ENCODE assay signal across 12 cellular contexts in the genomic region with DNA sequence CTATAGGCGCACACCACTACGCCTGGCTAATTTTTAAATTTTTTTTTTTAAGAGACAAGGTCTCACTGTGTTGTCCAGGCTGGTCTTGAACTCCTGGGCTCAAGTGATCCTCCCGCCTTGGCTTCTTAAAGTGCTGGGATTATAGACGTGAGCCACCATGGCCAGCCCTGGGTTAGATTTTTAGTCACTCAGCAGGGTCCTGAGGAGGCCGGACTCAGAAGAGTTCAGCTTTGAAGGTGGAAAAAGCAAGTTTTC. TPM values are rescaled to one million over a fixed set of nuclear protein-coding genes. Genes with fewer than 3 reads are reported as not detected.
DNase-seq lines count a peak whose midpoint lies in the region; ATAC-seq and TF ChIP-seq lines count a peak whose summit lies in the region.
"Had no signal": no experiment of that assay in that cellular context is flagged by ENCODE, and none has a peak within 500 bp of the region (broad histone marks: within the 10 kb centered on the region; RNA-seq: fewer than 3 reads in every experiment).

No MANE protein-coding gene starts in this region.

- peak overlapping the region; percentile 74 for H3K4me3 ChIP-seq in CD4-positive, CD25-positive, alpha-beta regulatory T cell (ENCODE audit: low read depth, low read length)
- H3K4me3 ChIP-seq in neutrophil (ENCODE audit: low read depth in 1 of 2, low read length in 1 of 2) (peak overlapping the region; percentile 58), thyroid gland (replicated peaks in 1 of 3) (no peak overlapping the region)

- no peak for TF ChIP-seq POLR2A in thyroid gland (IDR thresholded peaks at IDR 0.05)

- H3K9me3 ChIP-seq in CD4-positive, CD25-positive, alpha-beta regulatory T cell (ENCODE audit: control insufficient read depth in 2 of 2, low read length in 2 of 2), result no peaks in the 10 kb centered on the region
- no peaks in the 10 kb centered on the region for H3K9me3 ChIP-seq in neutrophil
- H3K9me3 ChIP-seq in thyroid gland, result no peaks in the 10 kb centered on the region
- H3K9me3 ChIP-seq: Caco-2 had no signal

- H3K27me3 Mint-ChIP-seq in CD4-positive, CD25-positive, alpha-beta regulatory T cell, result no peaks in the 10 kb centered on the region

- no peaks in the 10 kb centered on the region for H3K36me3 ChIP-seq in CD4-positive, CD25-positive, alpha-beta regulatory T cell (ENCODE audit: control insufficient read depth, insufficient read depth, low read length)
- H3K36me3 ChIP-seq in neutrophil, result no peaks in the 10 kb centered on the region
- no peaks in the 10 kb centered on the region for H3K36me3 ChIP-seq in thyroid gland

- peak overlapping the region; percentile 83 to 93 (median 87) for H3K4me3 Mint-ChIP-seq in CD4-positive, CD25-positive, alpha-beta regulatory T cell
- H3K4me3 Mint-ChIP-seq: nephron had no signal

- no peak for ATAC-seq in CD4-positive, CD25-positive, alpha-beta regulatory T cell (ENCODE audit: low read depth in 2 of 2)
- ATAC-seq in GM21423 (IDR thresholded peaks at IDR 0.05; ENCODE audit: unreplicated experiment) (peak; percentile 7), HG02840 (IDR thresholded peaks at IDR 0.05; ENCODE audit: low FRiP score, unreplicated experiment) (no peak)
- ATAC-seq: PC-3 had no signal

- H3K4me1 Mint-ChIP-seq in CD4-positive, CD25-positive, alpha-beta regulatory T cell, result peaks cover 20 to 73% (median 60%) of the 10 kb centered on the region in 4 donors

- TF ChIP-seq CTCF in neutrophil (IDR thresholded peaks at IDR 0.05) (no peak), thyroid gland (IDR thresholded peaks at IDR 0.05) (no peak)

- H3K9me3 Mint-ChIP-seq in CD4-positive, CD25-positive, alpha-beta regulatory T cell, result peaks cover 0 to 3% (median 0%) of the 10 kb centered on the region in 7 donors
- H3K9me3 Mint-ChIP-seq: nephron had no signal

- WGBS in adipose tissue, 3 donors, result 78 to 93% (median 83%) methylated on average over 5 of the region's 5 CpGs
- WGBS in thyroid gland, 2 donors, result 87 to 97% methylated on average over 5 of the region's 5 CpGs

- H3K4me1 ChIP-seq in CD4-positive, CD25-positive, alpha-beta regulatory T cell (ENCODE audit: control insufficient read depth, insufficient read depth, low read length, poor library complexity, severe bottlenecking), result peaks cover 64% of the 10 kb centered on the region
- peaks cover 42 to 55% of the 10 kb centered on the region in 2 experiments for H3K4me1 ChIP-seq in neutrophil (ENCODE audit: control insufficient read depth in 1 of 2, insufficient read depth in 1 of 2, low read depth in 1 of 2, low read length in 1 of 2)
- peaks cover 0 to 21% of the 10 kb centered on the region in 2 donors for H3K4me1 ChIP-seq in thyroid gland

- H3K27ac Mint-ChIP-seq in CD4-positive, CD25-positive, alpha-beta regulatory T cell, result peak overlapping the region; percentile 93 to 99 (median 97)

- DNase-seq in CD4-positive, CD25-positive, alpha-beta regulatory T cell, result no peak
- no peak for DNase-seq in thyroid gland
- DNase-seq in NCI-H2029 (lab: John Stamatoyannopoulos, UW), result no peak
- DNase-seq: Caco-2, NCI-H2171, PC-3, T1000 had no signal

- H3K27ac ChIP-seq in CD4-positive, CD25-positive, alpha-beta regulatory T cell (ENCODE audit: insufficient read depth, low read length, poor library complexity, severe bottlenecking), result peak overlapping the region; percentile 85
- peak overlapping the region; percentile 77 for H3K27ac ChIP-seq in adipose tissue (ENCODE audit: low read depth, low read length)
- H3K27ac ChIP-seq in neutrophil, result peak overlapping the region; percentile 94
- H3K27ac ChIP-seq in thyroid gland, result no peak overlapping the region

- H3K27me3 ChIP-seq in CD4-positive, CD25-positive, alpha-beta regulatory T cell (ENCODE audit: control insufficient read depth, insufficient read depth, low read length), result no peaks in the 10 kb centered on the region
- H3K27me3 ChIP-seq in neutrophil (no peaks in the 10 kb centered on the region), thyroid gland (no peaks in the 10 kb centered on the region)

- intact Hi-C loops in thyroid gland (cut with DNase I), result no loop called here

- H3K36me3 Mint-ChIP-seq in CD4-positive, CD25-positive, alpha-beta regulatory T cell, result no peaks in the 10 kb centered on the region

RNA-seq across cellular contexts. Expression of gene FGD2, which starts 44.2 kb away (rescaled TPM):
- total RNA-seq in CD4-positive, CD25-positive, alpha-beta regulatory T cell, result 1.9 TPM
- under 1 TPM in 3 of 4 donors, not detected in 1; 0.21 to 0.77 (median 0.43) TPM for polyA plus RNA-seq in CD4-positive, CD25-positive, alpha-beta regulatory T cell
- 10 to 100 TPM in 1 of 3 donors, 1 to 10 TPM in 2; 3.6 to 10.1 (median 7.0) TPM for polyA plus RNA-seq in adipose tissue
- 10 to 100 TPM; 14.9 to 25.8 (median 23.1) TPM for total RNA-seq in thyroid gland
- total RNA-seq: Caco-2 had no signal

Comparison
In these comparisons a context has a peak if more than half of its experiments do, and no peak if none do; other contexts are left out.
1. H3K27ac ChIP-seq: peak in CD4-positive, CD25-positive, alpha-beta regulatory T cell (single experiment), adipose tissue (single experiment) and neutrophil (single experiment); none in thyroid gland (0 of 3).
2. H3K4me3 ChIP-seq: peak in CD4-positive, CD25-positive, alpha-beta regulatory T cell (single experiment) and neutrophil (2 of 2); none in thyroid gland (0 of 3).